Comparison of ENCODE assay signal across 1 cellular context in the genomic region with DNA sequence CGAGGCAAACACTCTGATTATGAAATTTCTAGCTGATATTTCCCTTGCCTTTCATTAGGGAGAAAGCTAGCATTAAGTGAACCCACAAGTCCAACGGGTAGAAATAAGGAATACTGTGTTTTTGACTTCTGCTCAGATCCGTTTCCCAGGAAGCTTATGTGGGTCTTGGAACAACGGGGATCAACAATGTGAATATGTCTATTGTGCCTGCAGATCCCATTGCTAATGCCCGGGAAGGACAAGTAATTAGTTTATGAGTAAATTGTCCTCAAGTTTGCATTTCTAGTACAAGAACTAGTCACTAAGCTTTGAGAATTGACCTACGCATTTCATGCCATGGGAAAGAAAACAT.
TF ChIP-seq lines count a peak whose summit lies in the region.

No MANE protein-coding gene starts in this region.

TF ChIP-seq in HCT116, 20 proteins besides CTCF, POLR2A, EP300 and RAD21 (continued from another document):
- TF ChIP-seq YY1 (IDR thresholded peaks at IDR 0.05; ENCODE audit: extremely low read depth, insufficient replicate concordance, low read depth, low read length) (no peak), EZH2 (IDR thresholded peaks at IDR 0.05) (no peak)
- TF ChIP-seq, protein P1, sequence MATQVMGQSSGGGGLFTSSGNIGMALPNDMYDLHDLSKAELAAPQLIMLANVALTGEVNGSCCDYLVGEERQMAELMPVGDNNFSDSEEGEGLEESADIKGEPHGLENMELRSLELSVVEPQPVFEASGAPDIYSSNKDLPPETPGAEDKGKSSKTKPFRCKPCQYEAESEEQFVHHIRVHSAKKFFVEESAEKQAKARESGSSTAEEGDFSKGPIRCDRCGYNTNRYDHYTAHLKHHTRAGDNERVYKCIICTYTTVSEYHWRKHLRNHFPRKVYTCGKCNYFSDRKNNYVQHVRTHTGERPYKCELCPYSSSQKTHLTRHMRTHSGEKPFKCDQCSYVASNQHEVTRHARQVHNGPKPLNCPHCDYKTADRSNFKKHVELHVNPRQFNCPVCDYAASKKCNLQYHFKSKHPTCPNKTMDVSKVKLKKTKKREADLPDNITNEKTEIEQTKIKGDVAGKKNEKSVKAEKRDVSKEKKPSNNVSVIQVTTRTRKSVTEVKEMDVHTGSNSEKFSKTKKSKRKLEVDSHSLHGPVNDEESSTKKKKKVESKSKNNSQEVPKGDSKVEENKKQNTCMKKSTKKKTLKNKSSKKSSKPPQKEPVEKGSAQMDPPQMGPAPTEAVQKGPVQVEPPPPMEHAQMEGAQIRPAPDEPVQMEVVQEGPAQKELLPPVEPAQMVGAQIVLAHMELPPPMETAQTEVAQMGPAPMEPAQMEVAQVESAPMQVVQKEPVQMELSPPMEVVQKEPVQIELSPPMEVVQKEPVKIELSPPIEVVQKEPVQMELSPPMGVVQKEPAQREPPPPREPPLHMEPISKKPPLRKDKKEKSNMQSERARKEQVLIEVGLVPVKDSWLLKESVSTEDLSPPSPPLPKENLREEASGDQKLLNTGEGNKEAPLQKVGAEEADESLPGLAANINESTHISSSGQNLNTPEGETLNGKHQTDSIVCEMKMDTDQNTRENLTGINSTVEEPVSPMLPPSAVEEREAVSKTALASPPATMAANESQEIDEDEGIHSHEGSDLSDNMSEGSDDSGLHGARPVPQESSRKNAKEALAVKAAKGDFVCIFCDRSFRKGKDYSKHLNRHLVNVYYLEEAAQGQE (IDR thresholded peaks at IDR 0.05; ENCODE audit: low read depth) = no peak
